14 cellular contexts compared by ENCODE assay signal in genomic region chr1:143661418-143662120, GRCh38.
A peak's percentile ranks its signal among the peaks of the same experiment; 100 is the strongest.
DNase-seq lines count a peak whose midpoint lies in the region; TF ChIP-seq lines count a peak whose summit lies in the region.
"Had no signal": no experiment of that assay in that cellular context is flagged by ENCODE, and none has a peak within 500 bp of the region (broad histone marks: within the 10 kb centered on the region; RNA-seq: fewer than 3 reads in every experiment).

No MANE protein-coding gene starts in this region.

- H3K9me3 ChIP-seq in mammary epithelial cell (replicated peaks; ENCODE audit: insufficient read depth, low read length) (no peaks in the 10 kb centered on the region), mesodermal cell (ENCODE audit: control insufficient read depth, low read length) (peaks cover 15% of the 10 kb centered on the region), adrenal gland (replicated peaks in 1 of 3) (no peaks in the 10 kb centered on the region)
- H3K9me3 ChIP-seq: esophagus squamous epithelium, psoas muscle had no signal

- TF ChIP-seq POLR2A in adrenal gland (IDR thresholded peaks at IDR 0.05) = no peak

- in situ Hi-C loops in mammary epithelial cell (cut with MboI; ENCODE audit: low sequenced_read_pairs in 2 of 2) = no loop called here

- CTCF ChIA-PET in mammary epithelial cell (lab: Charles Lee; ENCODE audit: low non-redundant PET) = no interaction called here

- H3K79me2 ChIP-seq in mammary epithelial cell (ENCODE audit: insufficient read depth, low read length) = no peaks in the 10 kb centered on the region

- H3K36me3 ChIP-seq in mammary epithelial cell (ENCODE audit: insufficient read depth, low read length) (no peaks in the 10 kb centered on the region), mesodermal cell (ENCODE audit: control insufficient read depth, insufficient read depth, low read length) (no peaks in the 10 kb centered on the region), adrenal gland (replicated peaks in 1 of 2) (no peaks in the 10 kb centered on the region)
- H3K36me3 ChIP-seq: esophagus squamous epithelium had no signal

- no peaks in the 10 kb centered on the region for H4K20me1 ChIP-seq in mammary epithelial cell (ENCODE audit: insufficient read depth, low read length)

- TF ChIP-seq CTCF in AG10803 (conservative IDR thresholded peaks at IDR 0.05; ENCODE audit: low read length) (no peak), mammary epithelial cell (conservative IDR thresholded peaks at IDR 0.05 in 1 of 2, IDR thresholded peaks at IDR 0.05 in 1 of 2; ENCODE audit: extremely low read depth in 1 of 2, insufficient read depth in 1 of 2, low read depth in 1 of 2, low read length in 2 of 2) (no peak), adrenal gland (IDR thresholded peaks at IDR 0.05) (no peak)

- dilution Hi-C loops in mammary epithelial cell (cut with HindIII; ENCODE audit: low sequenced_read_pairs) = no loop called here

- H3K4me3 ChIP-seq in AG10803 (ENCODE audit: low read length) = 0 out of 2 replicates have a peak overlapping the region, but pooled peaks have one; percentile 9
- H3K4me3 ChIP-seq in mammary epithelial cell (replicated peaks in 1 of 3; ENCODE audit: insufficient read depth in 1 of 3, low read depth in 2 of 3, low read length in 3 of 3) = no peak overlapping the region
- H3K4me3 ChIP-seq in mesodermal cell (ENCODE audit: extremely low read depth, insufficient read depth, low read length, poor library complexity, severe bottlenecking) = peak overlapping the region; percentile 5
- H3K4me3 ChIP-seq in adrenal gland = no peak overlapping the region
- H3K4me3 ChIP-seq: psoas muscle had no signal

- DNase-seq in AG10803 (ENCODE audit: low read depth) (no peak), Daoy (ENCODE audit: low read depth) (peak; percentile 27), mammary epithelial cell (no peak), adrenal gland (no peak)
- no peak for DNase-seq in stimulated activated CD8-positive, alpha-beta memory T cell treated with anti-CD3 and anti-CD28 coated beads, Interleukin-4, amount 100 ng/mL, for 48 hours
- no peak for DNase-seq in activated effector memory CD4-positive, alpha-beta T cell treated with Interleukin-2 at 50 U/mL for 16 hours
- DNase-seq: activated CD4-positive, alpha-beta memory T cell treated with anti-CD3 and anti-CD28 coated beads for 36 hours; CD4-positive, CD25-positive, alpha-beta regulatory T cell; esophagus squamous epithelium; KBM-7; NCI-H1436; NCI-H510A treated with DMSO at 0.1 percent for 48 hours; psoas muscle had no signal

- H3K4me1 ChIP-seq in mammary epithelial cell (ENCODE audit: insufficient read depth, low read length) = no peaks in the 10 kb centered on the region
- H3K4me1 ChIP-seq in mesodermal cell (ENCODE audit: control insufficient read depth, insufficient read depth, low read length, poor library complexity, severe bottlenecking) = no peaks in the 10 kb centered on the region
- no peaks in the 10 kb centered on the region for H3K4me1 ChIP-seq in adrenal gland (replicated peaks in 1 of 2)
- H3K4me1 ChIP-seq: esophagus squamous epithelium, psoas muscle had no signal

- H2AFZ ChIP-seq in mammary epithelial cell (ENCODE audit: low read depth, low read length) = peak overlapping the region; percentile 26

- peak overlapping the region; percentile 16 for H3K4me2 ChIP-seq in mammary epithelial cell (ENCODE audit: insufficient read depth, low read depth, low read length)

- BruUV-seq in mammary epithelial cell (replicated peaks; lab: Mats Ljungman, UMichigan) = no TSS peak

- H3K9ac ChIP-seq in mammary epithelial cell (ENCODE audit: insufficient read depth, low read length) = no peak overlapping the region

- intact Hi-C loops in mammary epithelial cell (cut with micrococcal nuclease) (no loop called here), adrenal gland (cut with DNase I) (no loop called here)

- 13% methylated on average over 3 of the region's 48 CpGs for WGBS in mammary epithelial cell (ENCODE audit: low coverage, missing lambda C conversion rate)
- 33 to 51% methylated on average over 33 to 47 of the region's 48 CpGs for WGBS in mesodermal cell (ENCODE audit: insufficient coverage in 2 of 2), 2 experiments
- 1 to 10% (median 4%) methylated on average over 41 to 48 of the region's 48 CpGs for WGBS in adrenal gland, 4 donors

- H3K27me3 ChIP-seq in mammary epithelial cell (ENCODE audit: insufficient read depth, low read length) = peaks cover 5% of the 10 kb centered on the region
- H3K27me3 ChIP-seq in adrenal gland = no peaks in the 10 kb centered on the region

- H3K27ac ChIP-seq in mammary epithelial cell (ENCODE audit: insufficient read depth, low read depth, low read length) (no peak overlapping the region), mesodermal cell (ENCODE audit: low read depth, low read length, severe bottlenecking) (no peak overlapping the region), adrenal gland (no peak overlapping the region)
- H3K27ac ChIP-seq: esophagus squamous epithelium, psoas muscle had no signal

Comparison
In these comparisons a context has a peak if more than half of its experiments do, and no peak if none do; other contexts are left out.
1. H3K4me3 ChIP-seq: peak in AG10803 (single experiment) and mesodermal cell (single experiment); none in mammary epithelial cell (0 of 3) and adrenal gland (0 of 4).